Comparison of ENCODE assay signal across 16 cellular contexts in genomic region chr13:43110036-43110435, GRCh38.
"Had no signal": no experiment of that assay in that cellular context is flagged by ENCODE, and none has a peak within 500 bp of the region (broad histone marks: within the 10 kb centered on the region; RNA-seq: fewer than 3 reads in every experiment).

No MANE protein-coding gene starts in this region.

- H3K4me3 ChIP-seq: gastroesophageal sphincter, spleen, stomach, thoracic aorta had no signal

- H3K27ac ChIP-seq: gastroesophageal sphincter, spleen, stomach, thoracic aorta had no signal

- H3K4me3 Mint-ChIP-seq: activated B cell treated with CpG ODN at 0.5 μM for 24 hours; activated CD8-positive, alpha-beta T cell treated with anti-CD3 and anti-CD28 coated beads for 36 hours; activated T-cell treated with anti-CD3 and anti-CD28 coated beads, Interleukin-2, amount 50 U/mL, for 4 hours; natural killer cell treated with Interleukin-12 subunit alpha and Interleukin-12 subunit beta and Interleukin-15 and Interleukin-18, amount 100 ng/mL, for 72 hours had no signal

- H3K9me3 ChIP-seq: gastroesophageal sphincter, spleen, stomach, thoracic aorta had no signal

- H3K4me1 ChIP-seq: spleen had no signal

- H3K27me3 ChIP-seq: gastroesophageal sphincter, spleen, stomach had no signal

- H3K27me3 Mint-ChIP-seq: activated B cell treated with CpG ODN at 0.5 μM for 24 hours; activated CD8-positive, alpha-beta T cell treated with anti-CD3 and anti-CD28 coated beads for 36 hours; natural killer cell treated with Interleukin-12 subunit alpha and Interleukin-12 subunit beta and Interleukin-15 and Interleukin-18, amount 100 ng/mL, for 72 hours had no signal

- DNase-seq: activated B cell treated with CpG ODN at 0.5 μM for 24 hours; activated CD4-positive, alpha-beta T cell treated with anti-CD3 and anti-CD28 coated beads for 48 hours; activated CD8-positive, alpha-beta T cell treated with anti-CD3 and anti-CD28 coated beads for 36 hours; activated effector memory CD4-positive, alpha-beta T cell treated with Interleukin-2 at 50 U/mL for 16 hours; activated naive CD4-positive, alpha-beta T cell treated with anti-CD3 and anti-CD28 coated beads, Interleukin-2, amount 50 U/mL, for 16 hours; activated T-cell treated with anti-CD3 and anti-CD28 coated beads, Interleukin-2, amount 50 U/mL, for 4 hours; mesenchymal stem cell; nucleus accumbens; spleen; stomach; T-helper 2 cell had no signal

- H3K4me1 Mint-ChIP-seq: activated B cell treated with CpG ODN at 0.5 μM for 24 hours had no signal

- H3K27ac Mint-ChIP-seq: activated B cell treated with CpG ODN at 0.5 μM for 24 hours; activated CD8-positive, alpha-beta T cell treated with anti-CD3 and anti-CD28 coated beads for 36 hours; natural killer cell treated with Interleukin-12 subunit alpha and Interleukin-12 subunit beta and Interleukin-15 and Interleukin-18, amount 100 ng/mL, for 72 hours had no signal

- H3K36me3 ChIP-seq: thoracic aorta had no signal

- ATAC-seq: activated CD8-positive, alpha-beta T cell treated with anti-CD3 and anti-CD28 coated beads for 36 hours; activated T-cell treated with anti-CD3 and anti-CD28 coated beads, Interleukin-2, amount 50 U/mL, for 4 hours; gastroesophageal sphincter; left lobe of liver; natural killer cell treated with Interleukin-12 subunit alpha and Interleukin-12 subunit beta and Interleukin-15 and Interleukin-18, amount 100 ng/mL, for 72 hours; sciatic nerve had no signal

- H3K9me3 Mint-ChIP-seq: activated B cell treated with CpG ODN at 0.5 μM for 24 hours; activated CD8-positive, alpha-beta T cell treated with anti-CD3 and anti-CD28 coated beads for 36 hours; activated T-cell treated with anti-CD3 and anti-CD28 coated beads, Interleukin-2, amount 50 U/mL, for 4 hours; natural killer cell treated with Interleukin-12 subunit alpha and Interleukin-12 subunit beta and Interleukin-15 and Interleukin-18, amount 100 ng/mL, for 72 hours had no signal
